ENCODE assay signal across 1 cellular context in genomic region chr7:10707519-10707918, GRCh38.
A peak's percentile ranks its signal among the peaks of the same experiment; 100 is the strongest.
TF ChIP-seq lines count a peak whose summit lies in the region.

No MANE protein-coding gene starts in this region.

TF ChIP-seq in K562, 482 proteins besides CTCF, POLR2A, EP300 and RAD21 (continued from another document):
- TF ChIP-seq CBX8 (IDR thresholded peaks at IDR 0.05; ENCODE audit: borderline replicate concordance, extremely low read depth, low read depth, low read length, poor library complexity, severe bottlenecking) (no peak), ZNF75A (CRISPR knock-in tag; IDR thresholded peaks at IDR 0.05) (peak; percentile 78), EWSR1 (IDR thresholded peaks at IDR 0.05; ENCODE audit: borderline replicate concordance, low read depth, partially characterized antibody) (no peak), ZNF41 (CRISPR knock-in tag; conservative IDR thresholded peaks at IDR 0.05) (0 out of 2 replicates have a peak, but pooled peaks have one; percentile 16), ZNF140 (CRISPR knock-in tag; IDR thresholded peaks at IDR 0.05) (no peak), CBFB (CRISPR knock-in tag; IDR thresholded peaks at IDR 0.05) (peak; percentile 78; the same call in 1 of the 2 replicates), RBBP5 (IDR thresholded peaks at IDR 0.05; ENCODE audit: borderline replicate concordance, insufficient read depth, low read length, poor library complexity, severe bottlenecking) (no peak), YY1 (IDR thresholded peaks at IDR 0.05; ENCODE audit: borderline replicate concordance in 1 of 3, control insufficient read depth in 1 of 3, extremely low read depth in 1 of 3, insufficient read depth in 3 of 3, insufficient read length in 1 of 3, insufficient replicate concordance in 2 of 3, low read depth in 1 of 3, low read length in 2 of 3) (no peak), CC2D1A (IDR thresholded peaks at IDR 0.05) (peak; percentile 83), ZNF224 (CRISPR knock-in tag; IDR thresholded peaks at IDR 0.05) (no peak), GABPA (tag; conservative IDR thresholded peaks at IDR 0.05; ENCODE audit: low read depth) (no peak), SP1 (CRISPR knock-in tag; IDR thresholded peaks at IDR 0.05) (no peak), CHD7 (IDR thresholded peaks at IDR 0.05; ENCODE audit: low read depth, low read length) (no peak)
- TF ChIP-seq, protein P1, sequence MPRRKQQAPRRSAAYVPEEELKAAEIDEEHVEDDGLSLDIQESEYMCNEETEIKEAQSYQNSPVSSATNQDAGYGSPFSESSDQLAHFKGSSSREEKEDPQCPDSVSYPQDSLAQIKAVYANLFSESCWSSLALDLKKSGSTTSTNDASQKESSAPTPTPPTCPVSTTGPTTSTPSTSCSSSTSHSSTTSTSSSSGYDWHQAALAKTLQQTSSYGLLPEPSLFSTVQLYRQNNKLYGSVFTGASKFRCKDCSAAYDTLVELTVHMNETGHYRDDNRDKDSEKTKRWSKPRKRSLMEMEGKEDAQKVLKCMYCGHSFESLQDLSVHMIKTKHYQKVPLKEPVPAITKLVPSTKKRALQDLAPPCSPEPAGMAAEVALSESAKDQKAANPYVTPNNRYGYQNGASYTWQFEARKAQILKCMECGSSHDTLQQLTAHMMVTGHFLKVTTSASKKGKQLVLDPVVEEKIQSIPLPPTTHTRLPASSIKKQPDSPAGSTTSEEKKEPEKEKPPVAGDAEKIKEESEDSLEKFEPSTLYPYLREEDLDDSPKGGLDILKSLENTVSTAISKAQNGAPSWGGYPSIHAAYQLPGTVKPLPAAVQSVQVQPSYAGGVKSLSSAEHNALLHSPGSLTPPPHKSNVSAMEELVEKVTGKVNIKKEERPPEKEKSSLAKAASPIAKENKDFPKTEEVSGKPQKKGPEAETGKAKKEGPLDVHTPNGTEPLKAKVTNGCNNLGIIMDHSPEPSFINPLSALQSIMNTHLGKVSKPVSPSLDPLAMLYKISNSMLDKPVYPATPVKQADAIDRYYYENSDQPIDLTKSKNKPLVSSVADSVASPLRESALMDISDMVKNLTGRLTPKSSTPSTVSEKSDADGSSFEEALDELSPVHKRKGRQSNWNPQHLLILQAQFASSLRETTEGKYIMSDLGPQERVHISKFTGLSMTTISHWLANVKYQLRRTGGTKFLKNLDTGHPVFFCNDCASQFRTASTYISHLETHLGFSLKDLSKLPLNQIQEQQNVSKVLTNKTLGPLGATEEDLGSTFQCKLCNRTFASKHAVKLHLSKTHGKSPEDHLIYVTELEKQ (CRISPR knock-in tag; IDR thresholded peaks at IDR 0.05), result no peak
- TF ChIP-seq, protein P2, sequence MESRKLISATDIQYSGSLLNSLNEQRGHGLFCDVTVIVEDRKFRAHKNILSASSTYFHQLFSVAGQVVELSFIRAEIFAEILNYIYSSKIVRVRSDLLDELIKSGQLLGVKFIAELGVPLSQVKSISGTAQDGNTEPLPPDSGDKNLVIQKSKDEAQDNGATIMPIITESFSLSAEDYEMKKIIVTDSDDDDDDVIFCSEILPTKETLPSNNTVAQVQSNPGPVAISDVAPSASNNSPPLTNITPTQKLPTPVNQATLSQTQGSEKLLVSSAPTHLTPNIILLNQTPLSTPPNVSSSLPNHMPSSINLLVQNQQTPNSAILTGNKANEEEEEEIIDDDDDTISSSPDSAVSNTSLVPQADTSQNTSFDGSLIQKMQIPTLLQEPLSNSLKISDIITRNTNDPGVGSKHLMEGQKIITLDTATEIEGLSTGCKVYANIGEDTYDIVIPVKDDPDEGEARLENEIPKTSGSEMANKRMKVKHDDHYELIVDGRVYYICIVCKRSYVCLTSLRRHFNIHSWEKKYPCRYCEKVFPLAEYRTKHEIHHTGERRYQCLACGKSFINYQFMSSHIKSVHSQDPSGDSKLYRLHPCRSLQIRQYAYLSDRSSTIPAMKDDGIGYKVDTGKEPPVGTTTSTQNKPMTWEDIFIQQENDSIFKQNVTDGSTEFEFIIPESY (CRISPR knock-in tag; IDR thresholded peaks at IDR 0.05), result no peak
